In genomic region chr18:76687271-76688006, GRCh38 we compare ENCODE assay signal across 8 cellular contexts.
DNase-seq lines count a peak whose midpoint lies in the region; ATAC-seq and TF ChIP-seq lines count a peak whose summit lies in the region.

No MANE protein-coding gene starts in this region.

- H3K4me2 ChIP-seq in osteoblast (ENCODE audit: insufficient read depth, low read length), result peak overlapping the region; percentile 41

- no peaks in the 10 kb centered on the region for H3K79me2 ChIP-seq in osteoblast (ENCODE audit: insufficient read depth, low read length)

- H2AFZ ChIP-seq in osteoblast (ENCODE audit: low read length), result no peak overlapping the region

- peaks cover 38% of the 10 kb centered on the region for H3K27me3 ChIP-seq in osteoblast (ENCODE audit: insufficient read depth, low read length)
- peaks cover 0 to 34% (median 0%) of the 10 kb centered on the region in 4 donors for H3K27me3 ChIP-seq in esophagus squamous epithelium

- H3K4me1 ChIP-seq in osteoblast (ENCODE audit: insufficient read depth, low read length) (peaks cover 6% of the 10 kb centered on the region), esophagus squamous epithelium (peaks cover 0 to 28% (median 9%) of the 10 kb centered on the region in 3 donors)

- peak; percentile 38 for ATAC-seq in HG03565 (IDR thresholded peaks at IDR 0.05; ENCODE audit: unreplicated experiment)

- H3K4me3 ChIP-seq in osteoblast (ENCODE audit: insufficient read depth, low read length) (no peak overlapping the region), esophagus squamous epithelium (no peak overlapping the region)

- 53 to 63% methylated on average over 9 to 14 of the region's 15 CpGs for WGBS in esophagus squamous epithelium, 2 donors

- no peaks in the 10 kb centered on the region for H4K20me1 ChIP-seq in osteoblast (ENCODE audit: insufficient read depth, low read length)

- H3K9me3 ChIP-seq in osteoblast (ENCODE audit: low read depth, low read length), result no peaks in the 10 kb centered on the region
- no peaks in the 10 kb centered on the region for H3K9me3 ChIP-seq in esophagus squamous epithelium

- intact Hi-C loops in esophagus squamous epithelium (cut with DNase I), result loop anchor here (5.0 kb wide), 1 partner anchor 290 kb away; no protein-coding TSS in a partner anchor

- peak; percentile 60 for DNase-seq in activated CD8-positive, alpha-beta memory T cell treated with anti-CD3 and anti-CD28 coated beads for 24 hours
- no peak for DNase-seq in activated CD8-positive, alpha-beta memory T cell treated with anti-CD3 and anti-CD28 coated beads, Interleukin-2, amount 50 U/mL, for 48 hours
- DNase-seq in amniotic epithelial cell (ENCODE audit: low read depth), result peak; percentile 41
- peak; percentile 43 for DNase-seq in osteoblast (ENCODE audit: insufficient read length, low spot score, missing footprints)
- no peak for DNase-seq in GM03348 (ENCODE audit: low spot score)
- DNase-seq in esophagus squamous epithelium (lab: John Stamatoyannopoulos, UW), result no peak
- DNase-seq in substantia nigra (lab: John Stamatoyannopoulos, UW), result no peak

- no peak for TF ChIP-seq POLR2A in esophagus squamous epithelium (IDR thresholded peaks at IDR 0.05)

- no peak for TF ChIP-seq CTCF in osteoblast (IDR thresholded peaks at IDR 0.05; ENCODE audit: extremely low read depth, low read depth, low read length)
- no peak for TF ChIP-seq CTCF in esophagus squamous epithelium (IDR thresholded peaks at IDR 0.05)

- H3K36me3 ChIP-seq in osteoblast (ENCODE audit: insufficient read depth, low read length) (no peaks in the 10 kb centered on the region), esophagus squamous epithelium (no peaks in the 10 kb centered on the region)

- H3K27ac ChIP-seq in osteoblast (ENCODE audit: low read depth, low read length) (no peak overlapping the region), esophagus squamous epithelium (peak overlapping the region in 2 of 4 donors; percentile 41 to 42), substantia nigra (ENCODE audit: low read depth, low read length, poor library complexity, severe bottlenecking) (no peak overlapping the region)

Comparison
In these comparisons a context has a peak if more than half of its experiments do, and no peak if none do; other contexts are left out.
1. DNase-seq: peak in activated CD8-positive, alpha-beta memory T cell treated with anti-CD3 and anti-CD28 coated beads for 24 hours (single experiment), amniotic epithelial cell (single experiment) and osteoblast (single experiment); none in activated CD8-positive, alpha-beta memory T cell treated with anti-CD3 and anti-CD28 coated beads, Interleukin-2, amount 50 U/mL, for 48 hours (single experiment), GM03348 (single experiment), esophagus squamous epithelium (single experiment) and substantia nigra (0 of 49).